Comparison of ENCODE assay signal across 15 cellular contexts in the genomic region with DNA sequence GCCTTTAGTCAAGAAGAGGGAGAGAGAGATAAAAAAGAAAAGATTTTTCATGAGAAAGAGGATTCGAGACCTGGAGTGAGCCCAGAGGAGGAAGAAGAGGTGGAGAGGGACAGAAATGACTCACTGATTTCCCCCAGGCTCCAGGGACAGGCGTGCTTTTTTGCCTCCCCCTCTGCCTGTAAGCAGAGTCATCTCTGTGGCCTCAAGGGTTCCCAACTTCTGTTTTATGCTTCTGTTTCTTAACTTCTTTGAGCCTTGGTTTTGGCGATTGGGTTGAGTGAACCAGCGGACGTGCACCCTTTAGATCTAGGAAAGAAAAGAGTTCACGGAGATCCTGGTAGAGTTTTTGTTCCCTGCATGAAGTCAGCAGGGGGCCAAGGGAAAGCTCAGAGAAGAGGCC.
DNase-seq lines count a peak whose midpoint lies in the region; ATAC-seq lines count a peak whose summit lies in the region.
"Had no signal": no experiment of that assay in that cellular context is flagged by ENCODE, and none has a peak within 500 bp of the region (broad histone marks: within the 10 kb centered on the region; RNA-seq: fewer than 3 reads in every experiment).

No MANE protein-coding gene starts in this region.

- H3K27ac Mint-ChIP-seq in activated T-cell treated with anti-CD3 and anti-CD28 coated beads, Interleukin-2, amount 50 U/mL, for 72 hours = peak overlapping the region; percentile 10
- H3K27ac Mint-ChIP-seq in stimulated activated effector memory CD8-positive, alpha-beta T cell treated with anti-CD3 and anti-CD28 coated beads, Interleukin-12 subunit alpha, Interleukin-12 subunit beta, amount 100 ng/mL, for 72 hours = peak overlapping the region; percentile 57
- H3K27ac Mint-ChIP-seq in activated CD4-positive, alpha-beta memory T cell treated with anti-CD3 and anti-CD28 coated beads, Interleukin-2, amount 10 ng/mL, durations not matched to agents 7 days and 5 days = no peak overlapping the region
- no peak overlapping the region for H3K27ac Mint-ChIP-seq in T-helper 17 cell
- H3K27ac Mint-ChIP-seq: activated naive CD8-positive, alpha-beta T cell treated with anti-CD3 and anti-CD28 coated beads for 36 hours had no signal

- no peaks in the 10 kb centered on the region for H3K36me3 Mint-ChIP-seq in activated T-cell treated with anti-CD3 and anti-CD28 coated beads, Interleukin-2, amount 50 U/mL, for 72 hours (ENCODE audit: insufficient read depth in 2 of 2)
- peaks cover 18% of the 10 kb centered on the region for H3K36me3 Mint-ChIP-seq in stimulated activated effector memory CD8-positive, alpha-beta T cell treated with anti-CD3 and anti-CD28 coated beads, Interleukin-12 subunit alpha, Interleukin-12 subunit beta, amount 100 ng/mL, for 72 hours
- H3K36me3 Mint-ChIP-seq in activated CD4-positive, alpha-beta memory T cell treated with anti-CD3 and anti-CD28 coated beads, Interleukin-2, amount 10 ng/mL, durations not matched to agents 7 days and 5 days (ENCODE audit: low read depth) = no peaks in the 10 kb centered on the region
- H3K36me3 Mint-ChIP-seq in T-helper 17 cell (ENCODE audit: low read depth) = peaks cover 9% of the 10 kb centered on the region

- DNase-seq in activated T-cell treated with anti-CD3 and anti-CD28 coated beads, Interleukin-2, amount 50 U/mL, for 72 hours = no peak
- no peak for DNase-seq in activated T-cell treated with anti-CD3 and anti-CD28 coated beads for 4 hours
- DNase-seq in MV-4-11 (lab: John Stamatoyannopoulos, UW) = peak; percentile 89
- peak in 2 of 61 donors; percentile 17 to 42 for DNase-seq in caudate nucleus (lab: John Stamatoyannopoulos, UW)
- no peak for DNase-seq in stimulated activated effector memory CD8-positive, alpha-beta T cell treated with anti-CD3 and anti-CD28 coated beads, Interleukin-12 subunit alpha, Interleukin-12 subunit beta, amount 100 ng/mL, for 72 hours (ENCODE audit: low spot score in 2 of 2)
- DNase-seq in activated CD4-positive, alpha-beta memory T cell treated with anti-CD3 and anti-CD28 coated beads, Interleukin-2, amount 10 ng/mL, durations not matched to agents 7 days and 5 days = no peak
- DNase-seq in T-helper 17 cell = no peak
- DNase-seq: activated naive CD8-positive, alpha-beta T cell treated with anti-CD3 and anti-CD28 coated beads for 36 hours; Caco-2; midbrain; NCI-H226; T1000; trophoblast cell had no signal

- CTCF ChIA-PET in activated CD4-positive, alpha-beta memory T cell treated with anti-CD3 and anti-CD28 coated beads, Interleukin-2, amount 10 ng/mL, durations not matched to agents 7 days and 5 days (lab: Charles Lee) = interaction anchor here (1.3 kb wide), 1 partner anchor 10 kb away, joined by 3 read pairs; no protein-coding TSS in a partner anchor

- H3K9me3 ChIP-seq in T-helper 17 cell (ENCODE audit: control insufficient read depth, low read length, poor library complexity, severe bottlenecking) = no peaks in the 10 kb centered on the region
- H3K9me3 ChIP-seq: Caco-2, prostate gland had no signal

- H3K27ac ChIP-seq in caudate nucleus (ENCODE audit: low read depth, low read length) = peak overlapping the region; percentile 4
- H3K27ac ChIP-seq: prostate gland had no signal

- H3K9me3 Mint-ChIP-seq in activated T-cell treated with anti-CD3 and anti-CD28 coated beads, Interleukin-2, amount 50 U/mL, for 72 hours = no peaks in the 10 kb centered on the region
- no peaks in the 10 kb centered on the region for H3K9me3 Mint-ChIP-seq in stimulated activated effector memory CD8-positive, alpha-beta T cell treated with anti-CD3 and anti-CD28 coated beads, Interleukin-12 subunit alpha, Interleukin-12 subunit beta, amount 100 ng/mL, for 72 hours
- H3K9me3 Mint-ChIP-seq in activated CD4-positive, alpha-beta memory T cell treated with anti-CD3 and anti-CD28 coated beads, Interleukin-2, amount 10 ng/mL, durations not matched to agents 7 days and 5 days = no peaks in the 10 kb centered on the region
- H3K9me3 Mint-ChIP-seq: activated naive CD8-positive, alpha-beta T cell treated with anti-CD3 and anti-CD28 coated beads for 36 hours had no signal

- ATAC-seq in activated T-cell treated with anti-CD3 and anti-CD28 coated beads, Interleukin-2, amount 50 U/mL, for 72 hours (replicated peaks in 1 of 2) = no peak
- ATAC-seq in stimulated activated effector memory CD8-positive, alpha-beta T cell treated with anti-CD3 and anti-CD28 coated beads, Interleukin-12 subunit alpha, Interleukin-12 subunit beta, amount 100 ng/mL, for 72 hours = no peak
- ATAC-seq in GM21576 (IDR thresholded peaks at IDR 0.05; ENCODE audit: unreplicated experiment) (no peak), T-helper 17 cell (no peak)

- H3K4me1 Mint-ChIP-seq in activated T-cell treated with anti-CD3 and anti-CD28 coated beads, Interleukin-2, amount 50 U/mL, for 72 hours (ENCODE audit: low read depth) = peaks cover 16% of the 10 kb centered on the region
- peaks cover 25% of the 10 kb centered on the region for H3K4me1 Mint-ChIP-seq in stimulated activated effector memory CD8-positive, alpha-beta T cell treated with anti-CD3 and anti-CD28 coated beads, Interleukin-12 subunit alpha, Interleukin-12 subunit beta, amount 100 ng/mL, for 72 hours
- no peaks in the 10 kb centered on the region for H3K4me1 Mint-ChIP-seq in activated CD4-positive, alpha-beta memory T cell treated with anti-CD3 and anti-CD28 coated beads, Interleukin-2, amount 10 ng/mL, durations not matched to agents 7 days and 5 days
- peaks cover 23% of the 10 kb centered on the region for H3K4me1 Mint-ChIP-seq in T-helper 17 cell

- POLR2A ChIA-PET in activated CD4-positive, alpha-beta memory T cell treated with anti-CD3 and anti-CD28 coated beads, Interleukin-2, amount 10 ng/mL, durations not matched to agents 7 days and 5 days (lab: Charles Lee) = no interaction called here

- H3K27me3 Mint-ChIP-seq in activated T-cell treated with anti-CD3 and anti-CD28 coated beads, Interleukin-2, amount 50 U/mL, for 72 hours (ENCODE audit: low read depth) = no peaks in the 10 kb centered on the region
- H3K27me3 Mint-ChIP-seq in activated CD4-positive, alpha-beta memory T cell treated with anti-CD3 and anti-CD28 coated beads, Interleukin-2, amount 10 ng/mL, durations not matched to agents 7 days and 5 days = no peaks in the 10 kb centered on the region
- H3K27me3 Mint-ChIP-seq in T-helper 17 cell = no peaks in the 10 kb centered on the region
- H3K27me3 Mint-ChIP-seq: activated naive CD8-positive, alpha-beta T cell treated with anti-CD3 and anti-CD28 coated beads for 36 hours had no signal

- no peak overlapping the region for H3K4me3 Mint-ChIP-seq in activated T-cell treated with anti-CD3 and anti-CD28 coated beads, Interleukin-2, amount 50 U/mL, for 72 hours
- H3K4me3 Mint-ChIP-seq in stimulated activated effector memory CD8-positive, alpha-beta T cell treated with anti-CD3 and anti-CD28 coated beads, Interleukin-12 subunit alpha, Interleukin-12 subunit beta, amount 100 ng/mL, for 72 hours = no peak overlapping the region
- H3K4me3 Mint-ChIP-seq in activated CD4-positive, alpha-beta memory T cell treated with anti-CD3 and anti-CD28 coated beads, Interleukin-2, amount 10 ng/mL, durations not matched to agents 7 days and 5 days = no peak overlapping the region
- H3K4me3 Mint-ChIP-seq in T-helper 17 cell = no peak overlapping the region
- H3K4me3 Mint-ChIP-seq: activated naive CD8-positive, alpha-beta T cell treated with anti-CD3 and anti-CD28 coated beads for 36 hours had no signal

Comparison
In these comparisons a context has a peak if more than half of its experiments do, and no peak if none do; other contexts are left out.
1. H3K27ac Mint-ChIP-seq: peak in activated T-cell treated with anti-CD3 and anti-CD28 coated beads, Interleukin-2, amount 50 U/mL, for 72 hours (single experiment) and stimulated activated effector memory CD8-positive, alpha-beta T cell treated with anti-CD3 and anti-CD28 coated beads, Interleukin-12 subunit alpha, Interleukin-12 subunit beta, amount 100 ng/mL, for 72 hours (single experiment); none in activated CD4-positive, alpha-beta memory T cell treated with anti-CD3 and anti-CD28 coated beads, Interleukin-2, amount 10 ng/mL, durations not matched to agents 7 days and 5 days (single experiment) and T-helper 17 cell (single experiment).